1 cellular context compared by ENCODE assay signal in the genomic region with DNA sequence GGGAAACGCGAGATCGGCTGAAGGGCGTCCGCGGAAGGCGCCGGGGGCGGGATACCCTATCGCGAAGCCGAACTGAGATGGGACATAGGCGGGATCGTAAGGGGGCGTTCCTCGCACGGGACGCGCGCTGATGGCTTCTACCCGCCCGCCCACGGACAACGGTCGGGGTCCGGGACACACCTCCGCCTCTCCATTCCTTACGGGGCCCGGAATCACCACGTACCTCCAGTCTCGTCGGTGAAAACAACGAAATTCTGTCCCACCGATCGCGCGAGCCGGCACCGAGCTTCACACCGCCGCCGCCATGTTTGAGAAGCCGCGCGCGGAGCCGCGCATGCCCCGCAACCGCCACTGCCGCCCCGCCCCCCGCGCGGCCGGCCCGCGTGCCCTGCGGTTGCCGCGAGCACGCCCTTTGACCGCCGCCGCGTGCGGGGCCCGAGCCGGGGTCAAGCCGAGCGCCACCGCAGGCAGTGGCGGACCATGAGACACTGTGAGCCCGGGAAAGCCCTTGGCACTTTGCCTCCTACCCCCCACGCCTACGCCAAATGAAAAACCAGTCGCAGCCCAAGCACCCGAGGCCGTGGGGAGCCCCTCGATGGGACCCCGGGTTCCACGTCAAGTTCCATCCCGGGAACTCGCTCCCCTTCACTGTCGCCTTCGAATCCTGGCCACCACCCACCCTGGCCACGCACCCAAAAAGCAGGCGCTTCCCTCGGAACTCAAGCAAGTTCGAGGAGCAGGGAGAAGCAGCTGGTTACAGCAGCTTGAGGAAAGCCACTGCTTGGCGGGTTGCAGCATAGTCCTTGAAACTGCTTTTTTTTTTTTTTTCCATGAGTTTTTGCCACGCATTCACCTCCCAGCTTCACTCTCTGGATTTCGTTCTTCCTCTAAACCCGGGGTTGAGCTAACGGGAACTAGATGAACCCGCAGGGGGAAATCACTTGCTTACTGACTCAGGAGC.
TF ChIP-seq lines count a peak whose summit lies in the region.

A gene (minus strand): TSS at position 320 of the 961 bp plus-strand sequence. CDS start 20,617 bp downstream, outside the sequence.

TF ChIP-seq in HepG2, 621 proteins besides CTCF, POLR2A, EP300 and RAD21 (continued from another document and continues in another):
- TF ChIP-seq ZNF563 (CRISPR knock-in tag; IDR thresholded peaks at IDR 0.05) (peak; percentile 51; the same call in 1 of the 2 replicates), NR2C2 (CRISPR knock-in tag; IDR thresholded peaks at IDR 0.05; ENCODE audit: borderline replicate concordance) (peak; percentile 85), POLR2G (IDR thresholded peaks at IDR 0.05; ENCODE audit: low read depth, low read length) (0 out of 2 replicates have a peak, but pooled peaks have one; percentile 39), ELF4 (CRISPR knock-in tag; IDR thresholded peaks at IDR 0.05; ENCODE audit: borderline replicate concordance) (no peak), ZNF431 (CRISPR knock-in tag; IDR thresholded peaks at IDR 0.05; ENCODE audit: borderline replicate concordance, low read depth) (0 out of 2 replicates have a peak, but pooled peaks have one; percentile 56), SALL1 (CRISPR knock-in tag; IDR thresholded peaks at IDR 0.05) (peak; percentile 63), RNF2 (conservative IDR thresholded peaks at IDR 0.05; ENCODE audit: low read depth) (peak; percentile 71), MYC (CRISPR knock-in tag; IDR thresholded peaks at IDR 0.05; ENCODE audit: borderline replicate concordance) (peak; percentile 66; the same call in 1 of the 2 replicates), GTF3A (CRISPR knock-in tag; conservative IDR thresholded peaks at IDR 0.05) (no peak), NONO (IDR thresholded peaks at IDR 0.05) (no peak), NONO (CRISPR knock-in tag; conservative IDR thresholded peaks at IDR 0.05) (no peak), SSRP1 (CRISPR knock-in tag; IDR thresholded peaks at IDR 0.05) (no peak), MAZ (IDR thresholded peaks at IDR 0.05; ENCODE audit: borderline replicate concordance, low read depth, low read length) (no peak), MAZ (CRISPR knock-in tag; IDR thresholded peaks at IDR 0.05; ENCODE audit: low read depth) (peak; percentile 40; the same call in 1 of the 2 replicates), KDM5A (IDR thresholded peaks at IDR 0.05; ENCODE audit: borderline replicate concordance, low read length) (no peak), ZNF451 (CRISPR knock-in tag; IDR thresholded peaks at IDR 0.05) (0 out of 2 replicates have a peak, but pooled peaks have one; percentile 46), ZNF235 (CRISPR knock-in tag; IDR thresholded peaks at IDR 0.05; ENCODE audit: borderline replicate concordance) (no peak), HES4 (CRISPR knock-in tag; IDR thresholded peaks at IDR 0.05; ENCODE audit: borderline replicate concordance) (peak; percentile 93), NFRKB (IDR thresholded peaks at IDR 0.05) (no peak), ZNF703 (CRISPR knock-in tag; IDR thresholded peaks at IDR 0.05; ENCODE audit: borderline replicate concordance) (no peak), ZFYVE20 (CRISPR knock-in tag; IDR thresholded peaks at IDR 0.05; ENCODE audit: borderline replicate concordance, low read depth) (0 out of 2 replicates have a peak, but pooled peaks have one; percentile 38), ARNT2 (CRISPR knock-in tag; IDR thresholded peaks at IDR 0.05; ENCODE audit: low read depth) (peak; percentile 80; the same call in 1 of the 2 replicates), MEIS2 (CRISPR knock-in tag; IDR thresholded peaks at IDR 0.05) (peak; percentile 88), NCOA5 (CRISPR knock-in tag; IDR thresholded peaks at IDR 0.05) (no peak), ZFP41 (CRISPR knock-in tag; IDR thresholded peaks at IDR 0.05; ENCODE audit: borderline replicate concordance) (no peak), MAF1 (CRISPR knock-in tag; IDR thresholded peaks at IDR 0.05; ENCODE audit: borderline replicate concordance) (no peak), NRL (CRISPR knock-in tag; IDR thresholded peaks at IDR 0.05; ENCODE audit: borderline replicate concordance) (peak; percentile 45; the same call in 1 of the 2 replicates), KLF13 (CRISPR knock-in tag; IDR thresholded peaks at IDR 0.05) (no peak), ZNF180 (CRISPR knock-in tag; IDR thresholded peaks at IDR 0.05; ENCODE audit: borderline replicate concordance, low read depth) (no peak), HDAC1 (CRISPR knock-in tag; IDR thresholded peaks at IDR 0.05) (0 out of 2 replicates have a peak, but pooled peaks have one; percentile 15), TGIF2 (CRISPR knock-in tag; IDR thresholded peaks at IDR 0.05) (no peak)
- TF ChIP-seq, protein P1, sequence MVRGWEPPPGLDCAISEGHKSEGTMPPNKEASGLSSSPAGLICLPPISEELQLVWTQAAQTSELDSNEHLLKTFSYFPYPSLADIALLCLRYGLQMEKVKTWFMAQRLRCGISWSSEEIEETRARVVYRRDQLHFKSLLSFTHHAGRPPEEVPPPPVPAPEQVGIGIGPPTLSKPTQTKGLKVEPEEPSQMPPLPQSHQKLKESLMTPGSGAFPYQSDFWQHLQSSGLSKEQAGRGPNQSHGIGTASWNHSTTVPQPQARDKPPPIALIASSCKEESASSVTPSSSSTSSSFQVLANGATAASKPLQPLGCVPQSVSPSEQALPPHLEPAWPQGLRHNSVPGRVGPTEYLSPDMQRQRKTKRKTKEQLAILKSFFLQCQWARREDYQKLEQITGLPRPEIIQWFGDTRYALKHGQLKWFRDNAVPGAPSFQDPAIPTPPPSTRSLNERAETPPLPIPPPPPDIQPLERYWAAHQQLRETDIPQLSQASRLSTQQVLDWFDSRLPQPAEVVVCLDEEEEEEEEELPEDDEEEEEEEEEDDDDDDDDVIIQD (CRISPR knock-in tag; IDR thresholded peaks at IDR 0.05; ENCODE audit: low read depth) = no peak
- TF ChIP-seq, protein P2, sequence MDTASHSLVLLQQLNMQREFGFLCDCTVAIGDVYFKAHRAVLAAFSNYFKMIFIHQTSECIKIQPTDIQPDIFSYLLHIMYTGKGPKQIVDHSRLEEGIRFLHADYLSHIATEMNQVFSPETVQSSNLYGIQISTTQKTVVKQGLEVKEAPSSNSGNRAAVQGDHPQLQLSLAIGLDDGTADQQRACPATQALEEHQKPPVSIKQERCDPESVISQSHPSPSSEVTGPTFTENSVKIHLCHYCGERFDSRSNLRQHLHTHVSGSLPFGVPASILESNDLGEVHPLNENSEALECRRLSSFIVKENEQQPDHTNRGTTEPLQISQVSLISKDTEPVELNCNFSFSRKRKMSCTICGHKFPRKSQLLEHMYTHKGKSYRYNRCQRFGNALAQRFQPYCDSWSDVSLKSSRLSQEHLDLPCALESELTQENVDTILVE (CRISPR knock-in tag; IDR thresholded peaks at IDR 0.05) = no peak
- TF ChIP-seq, protein P3, sequence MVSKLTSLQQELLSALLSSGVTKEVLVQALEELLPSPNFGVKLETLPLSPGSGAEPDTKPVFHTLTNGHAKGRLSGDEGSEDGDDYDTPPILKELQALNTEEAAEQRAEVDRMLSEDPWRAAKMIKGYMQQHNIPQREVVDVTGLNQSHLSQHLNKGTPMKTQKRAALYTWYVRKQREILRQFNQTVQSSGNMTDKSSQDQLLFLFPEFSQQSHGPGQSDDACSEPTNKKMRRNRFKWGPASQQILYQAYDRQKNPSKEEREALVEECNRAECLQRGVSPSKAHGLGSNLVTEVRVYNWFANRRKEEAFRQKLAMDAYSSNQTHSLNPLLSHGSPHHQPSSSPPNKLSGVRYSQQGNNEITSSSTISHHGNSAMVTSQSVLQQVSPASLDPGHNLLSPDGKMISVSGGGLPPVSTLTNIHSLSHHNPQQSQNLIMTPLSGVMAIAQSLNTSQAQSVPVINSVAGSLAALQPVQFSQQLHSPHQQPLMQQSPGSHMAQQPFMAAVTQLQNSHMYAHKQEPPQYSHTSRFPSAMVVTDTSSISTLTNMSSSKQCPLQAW (CRISPR knock-in tag; IDR thresholded peaks at IDR 0.05) = no peak
- TF ChIP-seq, protein P4, sequence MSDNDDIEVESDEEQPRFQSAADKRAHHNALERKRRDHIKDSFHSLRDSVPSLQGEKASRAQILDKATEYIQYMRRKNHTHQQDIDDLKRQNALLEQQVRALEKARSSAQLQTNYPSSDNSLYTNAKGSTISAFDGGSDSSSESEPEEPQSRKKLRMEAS (IDR thresholded peaks at IDR 0.05) = peak; percentile 93
- TF ChIP-seq, protein P5, sequence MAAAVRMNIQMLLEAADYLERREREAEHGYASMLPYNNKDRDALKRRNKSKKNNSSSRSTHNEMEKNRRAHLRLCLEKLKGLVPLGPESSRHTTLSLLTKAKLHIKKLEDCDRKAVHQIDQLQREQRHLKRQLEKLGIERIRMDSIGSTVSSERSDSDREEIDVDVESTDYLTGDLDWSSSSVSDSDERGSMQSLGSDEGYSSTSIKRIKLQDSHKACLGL (CRISPR knock-in tag; IDR thresholded peaks at IDR 0.05) = peak; percentile 27; the same call in 1 of the 2 replicates
- TF ChIP-seq, protein P6, sequence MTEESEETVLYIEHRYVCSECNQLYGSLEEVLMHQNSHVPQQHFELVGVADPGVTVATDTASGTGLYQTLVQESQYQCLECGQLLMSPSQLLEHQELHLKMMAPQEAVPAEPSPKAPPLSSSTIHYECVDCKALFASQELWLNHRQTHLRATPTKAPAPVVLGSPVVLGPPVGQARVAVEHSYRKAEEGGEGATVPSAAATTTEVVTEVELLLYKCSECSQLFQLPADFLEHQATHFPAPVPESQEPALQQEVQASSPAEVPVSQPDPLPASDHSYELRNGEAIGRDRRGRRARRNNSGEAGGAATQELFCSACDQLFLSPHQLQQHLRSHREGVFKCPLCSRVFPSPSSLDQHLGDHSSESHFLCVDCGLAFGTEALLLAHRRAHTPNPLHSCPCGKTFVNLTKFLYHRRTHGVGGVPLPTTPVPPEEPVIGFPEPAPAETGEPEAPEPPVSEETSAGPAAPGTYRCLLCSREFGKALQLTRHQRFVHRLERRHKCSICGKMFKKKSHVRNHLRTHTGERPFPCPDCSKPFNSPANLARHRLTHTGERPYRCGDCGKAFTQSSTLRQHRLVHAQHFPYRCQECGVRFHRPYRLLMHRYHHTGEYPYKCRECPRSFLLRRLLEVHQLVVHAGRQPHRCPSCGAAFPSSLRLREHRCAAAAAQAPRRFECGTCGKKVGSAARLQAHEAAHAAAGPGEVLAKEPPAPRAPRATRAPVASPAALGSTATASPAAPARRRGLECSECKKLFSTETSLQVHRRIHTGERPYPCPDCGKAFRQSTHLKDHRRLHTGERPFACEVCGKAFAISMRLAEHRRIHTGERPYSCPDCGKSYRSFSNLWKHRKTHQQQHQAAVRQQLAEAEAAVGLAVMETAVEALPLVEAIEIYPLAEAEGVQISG (CRISPR knock-in tag; IDR thresholded peaks at IDR 0.05) = peak; percentile 84
- TF ChIP-seq, protein P7, sequence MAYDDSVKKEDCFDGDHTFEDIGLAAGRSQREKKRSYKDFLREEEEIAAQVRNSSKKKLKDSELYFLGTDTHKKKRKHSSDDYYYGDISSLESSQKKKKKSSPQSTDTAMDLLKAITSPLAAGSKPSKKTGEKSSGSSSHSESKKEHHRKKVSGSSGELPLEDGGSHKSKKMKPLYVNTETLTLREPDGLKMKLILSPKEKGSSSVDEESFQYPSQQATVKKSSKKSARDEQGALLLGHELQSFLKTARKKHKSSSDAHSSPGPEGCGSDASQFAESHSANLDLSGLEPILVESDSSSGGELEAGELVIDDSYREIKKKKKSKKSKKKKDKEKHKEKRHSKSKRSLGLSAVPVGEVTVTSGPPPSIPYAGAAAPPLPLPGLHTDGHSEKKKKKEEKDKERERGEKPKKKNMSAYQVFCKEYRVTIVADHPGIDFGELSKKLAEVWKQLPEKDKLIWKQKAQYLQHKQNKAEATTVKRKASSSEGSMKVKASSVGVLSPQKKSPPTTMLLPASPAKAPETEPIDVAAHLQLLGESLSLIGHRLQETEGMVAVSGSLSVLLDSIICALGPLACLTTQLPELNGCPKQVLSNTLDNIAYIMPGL (CRISPR knock-in tag; IDR thresholded peaks at IDR 0.05; ENCODE audit: borderline replicate concordance in 1 of 2, low read depth in 1 of 2) = peak in 1 of 2 experiments; percentile 9; a peak in 1 of 4 replicates
- TF ChIP-seq, protein P8, sequence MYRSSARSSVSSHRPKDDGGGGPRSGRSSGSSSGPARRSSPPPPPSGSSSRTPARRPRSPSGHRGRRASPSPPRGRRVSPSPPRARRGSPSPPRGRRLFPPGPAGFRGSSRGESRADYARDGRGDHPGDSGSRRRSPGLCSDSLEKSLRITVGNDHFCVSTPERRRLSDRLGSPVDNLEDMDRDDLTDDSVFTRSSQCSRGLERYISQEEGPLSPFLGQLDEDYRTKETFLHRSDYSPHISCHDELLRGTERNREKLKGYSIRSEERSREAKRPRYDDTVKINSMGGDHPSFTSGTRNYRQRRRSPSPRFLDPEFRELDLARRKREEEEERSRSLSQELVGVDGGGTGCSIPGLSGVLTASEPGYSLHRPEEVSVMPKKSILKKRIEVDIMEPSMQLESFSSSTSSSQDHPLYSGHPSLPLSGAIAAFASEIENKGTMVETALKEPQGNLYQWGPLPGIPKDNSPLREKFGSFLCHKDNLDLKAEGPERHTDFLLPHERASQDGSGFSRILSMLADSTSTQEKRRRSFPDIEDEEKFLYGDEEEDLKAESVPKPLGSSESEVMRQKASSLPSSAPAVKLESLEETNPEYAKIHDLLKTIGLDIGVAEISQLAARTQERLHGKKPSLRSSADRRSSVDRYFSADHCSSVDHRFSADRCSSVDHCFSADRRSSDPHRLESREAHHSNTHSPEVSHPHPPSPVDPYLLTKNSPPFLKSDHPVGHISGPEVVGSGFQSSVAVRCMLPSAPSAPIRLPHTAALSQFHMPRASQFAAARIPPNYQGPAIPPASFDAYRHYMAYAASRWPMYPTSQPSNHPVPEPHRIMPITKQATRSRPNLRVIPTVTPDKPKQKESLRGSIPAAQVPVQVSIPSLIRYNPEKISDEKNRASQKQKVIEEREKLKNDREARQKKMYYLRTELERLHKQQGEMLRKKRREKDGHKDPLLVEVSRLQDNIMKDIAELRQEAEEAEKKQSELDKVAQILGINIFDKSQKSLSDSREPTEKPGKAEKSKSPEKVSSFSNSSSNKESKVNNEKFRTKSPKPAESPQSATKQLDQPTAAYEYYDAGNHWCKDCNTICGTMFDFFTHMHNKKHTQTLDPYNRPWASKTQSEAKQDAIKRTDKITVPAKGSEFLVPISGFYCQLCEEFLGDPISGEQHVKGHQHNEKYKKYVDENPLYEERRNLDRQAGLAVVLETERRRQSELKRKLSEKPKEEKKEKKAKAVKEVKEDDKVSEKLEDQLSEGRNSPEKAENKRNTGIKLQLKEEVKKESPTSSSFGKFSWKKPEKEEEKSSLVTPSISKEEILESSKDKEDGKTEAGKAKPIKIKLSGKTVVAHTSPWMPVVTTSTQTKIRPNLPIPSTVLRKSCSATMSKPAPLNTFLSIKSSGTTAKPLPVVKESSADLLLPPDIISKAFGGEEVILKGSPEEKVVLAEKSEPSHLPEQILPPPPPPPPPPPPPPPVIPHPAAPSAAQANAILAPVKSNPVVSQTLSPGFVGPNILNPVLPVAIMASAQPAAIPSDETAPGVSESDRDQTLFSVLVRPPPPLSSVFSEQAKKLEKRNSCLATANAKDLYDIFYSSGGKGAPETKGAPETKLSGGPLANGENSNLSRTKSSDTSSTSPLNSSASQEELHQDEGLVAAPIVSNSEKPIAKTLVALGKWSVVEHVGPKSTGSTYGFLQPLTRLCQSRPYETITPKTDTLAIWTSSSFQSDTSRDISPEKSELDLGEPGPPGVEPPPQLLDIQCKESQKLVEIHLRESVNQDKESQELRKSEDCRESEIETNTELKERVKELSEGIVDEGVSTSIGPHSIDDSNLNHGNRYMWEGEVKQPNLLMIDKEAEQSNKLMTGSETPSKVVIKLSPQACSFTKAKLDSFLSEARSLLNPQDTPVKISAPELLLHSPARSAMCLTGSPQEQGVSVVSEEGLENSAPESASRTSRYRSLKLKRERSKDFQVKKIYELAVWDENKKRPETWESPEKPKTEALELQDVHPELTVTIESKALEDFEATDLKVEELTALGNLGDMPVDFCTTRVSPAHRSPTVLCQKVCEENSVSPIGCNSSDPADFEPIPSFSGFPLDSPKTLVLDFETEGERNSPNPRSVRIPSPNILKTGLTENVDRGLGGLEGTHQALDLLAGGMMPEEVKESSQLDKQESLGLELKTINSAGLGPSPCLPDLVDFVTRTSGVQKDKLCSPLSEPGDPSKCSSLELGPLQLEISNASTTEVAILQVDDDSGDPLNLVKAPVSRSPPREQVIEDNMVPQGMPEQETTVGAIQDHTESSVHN (CRISPR knock-in tag; IDR thresholded peaks at IDR 0.05) = no peak
